ENCODE assay signal across 13 cellular contexts in genomic region chr15:35307026-35307425, GRCh38.
DNase-seq lines count a peak whose midpoint lies in the region; ATAC-seq, FAIRE-seq and TF ChIP-seq lines count a peak whose summit lies in the region.
"Had no signal": no experiment of that assay in that cellular context is flagged by ENCODE, and none has a peak within 500 bp of the region (broad histone marks: within the 10 kb centered on the region; RNA-seq: fewer than 3 reads in every experiment).

No MANE protein-coding gene starts in this region.

- intact Hi-C loops in heart left ventricle (cut with DNase I), result no loop called here

- DNase-seq in A549 (ENCODE audit: low read depth in 1 of 2, low spot score in 1 of 2) (no peak), SK-N-SH (no peak), heart left ventricle (no peak), suprapubic skin (ENCODE audit: low spot score in 2 of 2) (no peak), DMS 273 (lab: John Stamatoyannopoulos, UW; ENCODE audit: unreplicated experiment) (no peak), SKM-1 (lab: John Stamatoyannopoulos, UW; ENCODE audit: unreplicated experiment) (no peak)
- DNase-seq: activated CD4-positive, CD25-positive, alpha-beta regulatory T cell; MM.1S; retina; T-cell had no signal

- POLR2A ChIA-PET in A549 (lab: Yijun Ruan, JAX) (no interaction called here), SK-N-SH (lab: Yijun Ruan, JAX) (no interaction called here)

- WGBS in A549 (ENCODE audit: missing lambda C conversion rate), result 68% methylated on average over 1 of the region's 1 CpG
- WGBS in SK-N-SH (ENCODE audit: low lambda C conversion rate), result 50% methylated on average over 1 of the region's 1 CpG
- 9 to 31% (median 24%) methylated on average over 1 of the region's 1 CpG for WGBS in heart left ventricle, 4 donors
- WGBS in suprapubic skin, result 45% methylated on average over 1 of the region's 1 CpG

- H3K27me3 ChIP-seq in SK-N-SH (ENCODE audit: insufficient read depth) (no peaks in the 10 kb centered on the region), heart left ventricle (no peaks in the 10 kb centered on the region), neuron (ENCODE audit: insufficient read depth, low read length) (no peaks in the 10 kb centered on the region), suprapubic skin (no peaks in the 10 kb centered on the region)

- peak overlapping the region; percentile 23; the same call in 1 of the 3 replicates for H3K4me2 ChIP-seq in A549
- H3K4me2 ChIP-seq in SK-N-SH, result peak overlapping the region; percentile 59

- peak; percentile 51 for FAIRE-seq in A549 (lab: Jason Lieb, UNC)

- no peaks in the 10 kb centered on the region for H4K20me1 ChIP-seq in SK-N-SH (ENCODE audit: insufficient read depth)

- TF ChIP-seq CTCF in A549 (IDR thresholded peaks at IDR 0.05), result no peak
- TF ChIP-seq CTCF in SK-N-SH (IDR thresholded peaks at IDR 0.05), result no peak
- TF ChIP-seq CTCF in heart left ventricle (IDR thresholded peaks at IDR 0.05), result no peak
- no peak for TF ChIP-seq CTCF in suprapubic skin (IDR thresholded peaks at IDR 0.05)

- TF ChIP-seq EP300 in A549 (IDR thresholded peaks at IDR 0.05), result no peak
- TF ChIP-seq EP300 in SK-N-SH (IDR thresholded peaks at IDR 0.05; ENCODE audit: borderline replicate concordance in 1 of 2, low read depth in 1 of 2, low read length in 1 of 2), result no peak
- no peak for TF ChIP-seq EP300 in suprapubic skin (IDR thresholded peaks at IDR 0.05)

- H2AFZ ChIP-seq in SK-N-SH (ENCODE audit: low read depth) (peak overlapping the region; percentile 69), neuron (ENCODE audit: low read depth, low read length) (peak overlapping the region; percentile 63)

- H3K9me2 ChIP-seq in SK-N-SH, result no peaks in the 10 kb centered on the region

- H3K9me3 ChIP-seq in A549 (no peaks in the 10 kb centered on the region), SK-N-SH (no peaks in the 10 kb centered on the region), heart left ventricle (no peaks in the 10 kb centered on the region), neuron (ENCODE audit: low read length) (no peaks in the 10 kb centered on the region), suprapubic skin (no peaks in the 10 kb centered on the region)

- TF ChIP-seq RAD21 in A549 (conservative IDR thresholded peaks at IDR 0.05 in 1 of 2, IDR thresholded peaks at IDR 0.05 in 1 of 2), result no peak
- no peak for TF ChIP-seq RAD21 in SK-N-SH (IDR thresholded peaks at IDR 0.05; ENCODE audit: low read length)

- H3F3A ChIP-seq in SK-N-SH (replicated peaks; ENCODE audit: insufficient read depth), result peaks cover 38% of the 10 kb centered on the region

- H3K4me3 ChIP-seq in A549 (no peak overlapping the region), SK-N-SH (ENCODE audit: low read depth in 2 of 2, low read length in 1 of 2) (no peak overlapping the region), heart left ventricle (no peak overlapping the region), neuron (ENCODE audit: low read length) (peak overlapping the region; percentile 22), suprapubic skin (no peak overlapping the region)

- H3K27ac ChIP-seq in A549 (peak overlapping the region in 1 of 2 experiments; percentile 24; a peak in 1 of 6 replicates), SK-N-SH (ENCODE audit: low read depth in 2 of 2, low read length in 1 of 2) (peak overlapping the region; percentile 92 to 96), heart left ventricle (peak overlapping the region in 11 of 12 donors; percentile 17 to 74 (median 60)), suprapubic skin (no peak overlapping the region)

- TF ChIP-seq POLR2A in A549 (IDR thresholded peaks at IDR 0.05; ENCODE audit: low read length) (no peak), heart left ventricle (IDR thresholded peaks at IDR 0.05) (no peak), suprapubic skin (IDR thresholded peaks at IDR 0.05) (no peak)

- peaks cover 14% of the 10 kb centered on the region; the same call in 1 of the 3 replicates for H3K4me1 ChIP-seq in A549
- H3K4me1 ChIP-seq in SK-N-SH (ENCODE audit: control insufficient read depth in 1 of 2, insufficient read depth in 2 of 2, low read depth in 1 of 2, low read length in 1 of 2), result peaks cover 26 to 56% of the 10 kb centered on the region in 2 experiments
- H3K4me1 ChIP-seq in heart left ventricle, result peaks cover 0 to 52% (median 24%) of the 10 kb centered on the region in 12 donors
- peaks cover 22% of the 10 kb centered on the region for H3K4me1 ChIP-seq in neuron (ENCODE audit: insufficient read depth, low read length)
- H3K4me1 ChIP-seq in suprapubic skin, result peaks cover 17% of the 10 kb centered on the region

- H3K36me3 ChIP-seq in SK-N-SH (replicated peaks in 1 of 2; ENCODE audit: control insufficient read depth in 1 of 2, insufficient read depth in 2 of 2, low read length in 1 of 2) (no peaks in the 10 kb centered on the region), heart left ventricle (no peaks in the 10 kb centered on the region), neuron (ENCODE audit: insufficient read depth, low read length) (no peaks in the 10 kb centered on the region), suprapubic skin (no peaks in the 10 kb centered on the region)

- CTCF ChIA-PET in A549 (lab: Yijun Ruan, JAX) (interaction anchor here (1.9 kb wide), 1 partner anchor 18 kb away, joined by 9 read pairs; no protein-coding TSS in a partner anchor), SK-N-SH (lab: Yijun Ruan, JAX) (interaction anchor here (2.2 to 2.5 kb wide), 2 partner anchors 18 to 138 kb away, joined by 10 to 13 read pairs; no protein-coding TSS in a partner anchor)

- no peaks in the 10 kb centered on the region for H3K79me2 ChIP-seq in SK-N-SH (ENCODE audit: insufficient read depth)

- no peak; a peak in 1 of 6 replicates for ATAC-seq in A549
- peak; percentile 36 to 52 (median 43) for ATAC-seq in heart left ventricle
- ATAC-seq in GM19035 (IDR thresholded peaks at IDR 0.05; ENCODE audit: unreplicated experiment), result no peak
- ATAC-seq: activated naive CD4-positive, alpha-beta T cell treated with anti-CD3 and anti-CD28 coated beads, Interleukin-2, amount 50 U/mL, for 72 hours; T-cell had no signal

- peak overlapping the region; percentile 63 for H3K9ac ChIP-seq in SK-N-SH

TF ChIP-seq in A549, 52 proteins besides CTCF, POLR2A, EP300 and RAD21:
- no peak for TF ChIP-seq FOSB (CRISPR knock-in tag; IDR thresholded peaks at IDR 0.05)
- TF ChIP-seq MYC (IDR thresholded peaks at IDR 0.05; ENCODE audit: borderline replicate concordance, low read length), result no peak

TF ChIP-seq in SK-N-SH, 30 proteins besides CTCF, POLR2A, EP300 and RAD21:
- TF ChIP-seq NRF1 (IDR thresholded peaks at IDR 0.05; ENCODE audit: low read depth, low read length) (no peak), SMC3 (IDR thresholded peaks at IDR 0.05; ENCODE audit: low read depth, low read length) (no peak), CHD2 (IDR thresholded peaks at IDR 0.05; ENCODE audit: low read length, partially characterized antibody) (no peak), RCOR1 (IDR thresholded peaks at IDR 0.05; ENCODE audit: low read length) (no peak)
- TF ChIP-seq, protein P1, sequence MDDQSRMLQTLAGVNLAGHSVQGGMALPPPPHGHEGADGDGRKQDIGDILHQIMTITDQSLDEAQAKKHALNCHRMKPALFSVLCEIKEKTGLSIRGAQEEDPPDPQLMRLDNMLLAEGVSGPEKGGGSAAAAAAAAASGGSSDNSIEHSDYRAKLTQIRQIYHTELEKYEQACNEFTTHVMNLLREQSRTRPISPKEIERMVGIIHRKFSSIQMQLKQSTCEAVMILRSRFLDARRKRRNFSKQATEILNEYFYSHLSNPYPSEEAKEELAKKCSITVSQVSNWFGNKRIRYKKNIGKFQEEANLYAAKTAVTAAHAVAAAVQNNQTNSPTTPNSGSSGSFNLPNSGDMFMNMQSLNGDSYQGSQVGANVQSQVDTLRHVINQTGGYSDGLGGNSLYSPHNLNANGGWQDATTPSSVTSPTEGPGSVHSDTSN (IDR thresholded peaks at IDR 0.05), result no peak
- TF ChIP-seq, protein P2, sequence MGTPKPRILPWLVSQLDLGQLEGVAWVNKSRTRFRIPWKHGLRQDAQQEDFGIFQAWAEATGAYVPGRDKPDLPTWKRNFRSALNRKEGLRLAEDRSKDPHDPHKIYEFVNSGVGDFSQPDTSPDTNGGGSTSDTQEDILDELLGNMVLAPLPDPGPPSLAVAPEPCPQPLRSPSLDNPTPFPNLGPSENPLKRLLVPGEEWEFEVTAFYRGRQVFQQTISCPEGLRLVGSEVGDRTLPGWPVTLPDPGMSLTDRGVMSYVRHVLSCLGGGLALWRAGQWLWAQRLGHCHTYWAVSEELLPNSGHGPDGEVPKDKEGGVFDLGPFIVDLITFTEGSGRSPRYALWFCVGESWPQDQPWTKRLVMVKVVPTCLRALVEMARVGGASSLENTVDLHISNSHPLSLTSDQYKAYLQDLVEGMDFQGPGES (IDR thresholded peaks at IDR 0.05; ENCODE audit: low read depth, low read length), result no peak

Comparison
In these comparisons a context has a peak if more than half of its experiments do, and no peak if none do; other contexts are left out.
1. ATAC-seq: peak in heart left ventricle (4 of 4); none in A549 (0 of 2) and GM19035 (single experiment).